ENCODE assay signal across 8 cellular contexts in the genomic region with DNA sequence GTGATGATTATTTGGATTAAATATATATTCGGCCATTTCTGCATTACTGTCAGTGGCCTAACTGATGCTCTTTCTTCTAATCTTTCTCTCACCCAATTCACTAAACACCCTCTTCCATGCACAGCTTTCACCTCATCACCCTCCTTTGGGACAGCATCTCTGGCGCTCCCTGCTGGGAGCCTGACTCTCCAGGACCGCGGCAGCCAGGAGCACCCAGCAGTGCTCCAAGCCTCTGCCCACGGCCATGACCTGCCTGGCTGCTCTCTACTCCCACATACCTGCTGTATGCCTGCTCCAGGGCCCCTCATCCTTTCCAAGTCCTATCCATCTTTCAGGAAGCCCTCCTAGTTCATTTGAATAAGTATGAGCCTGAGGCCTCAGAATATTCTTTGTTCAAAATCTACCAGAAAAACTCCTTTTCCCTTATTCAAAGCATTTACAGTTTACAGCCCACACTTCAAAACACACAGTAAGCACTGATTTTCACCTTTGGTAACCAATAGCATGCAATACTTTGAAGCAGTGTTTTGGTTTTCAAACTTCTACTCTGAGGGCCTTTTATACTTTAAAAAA. TPM values are rescaled to one million over a fixed set of nuclear protein-coding genes. Genes with fewer than 3 reads are reported as not detected.
DNase-seq lines count a peak whose midpoint lies in the region; ATAC-seq, FAIRE-seq and TF ChIP-seq lines count a peak whose summit lies in the region.

No MANE protein-coding gene starts in this region.

- peak; percentile 54 for TF ChIP-seq CTCF in DND-41 (IDR thresholded peaks at IDR 0.05; ENCODE audit: borderline replicate concordance, extremely low read depth, low read length, poor library complexity, severe bottlenecking)
- TF ChIP-seq CTCF in VCaP (conservative IDR thresholded peaks at IDR 0.05) = peak; percentile 63
- TF ChIP-seq CTCF in left lung (IDR thresholded peaks at IDR 0.05) = peak in 1 of 2 donors; percentile 11

- ATAC-seq in DND-41 (ENCODE audit: insufficient read depth, low read depth) (peak; percentile 50; the same call in 1 of the 3 replicates), left lung (peak; percentile 31), HG03354 (IDR thresholded peaks at IDR 0.05; ENCODE audit: poor library complexity, severe bottlenecking, unreplicated experiment) (no peak), HG03097 (IDR thresholded peaks at IDR 0.05; ENCODE audit: low FRiP score, unreplicated experiment) (no peak), HG03520 (IDR thresholded peaks at IDR 0.05; ENCODE audit: unreplicated experiment) (no peak)

- no peak overlapping the region for H2AFZ ChIP-seq in DND-41 (ENCODE audit: low read depth, low read length)

- no peaks in the 10 kb centered on the region for H3K9me3 ChIP-seq in DND-41 (ENCODE audit: insufficient read depth, low read length, severe bottlenecking)
- no peaks in the 10 kb centered on the region for H3K9me3 ChIP-seq in left lung

- H3K9ac ChIP-seq in DND-41 (ENCODE audit: low read depth, low read length) = no peak overlapping the region

- DNase-seq in DND-41 = no peak
- DNase-seq in HTR-8/SVneo (ENCODE audit: insufficient read length, low spot score) = peak; percentile 97
- no peak for DNase-seq in left lung
- DNase-seq in NK-92 treated with Interleukin-12 subunit alpha and Interleukin-12 subunit beta, amount 100 ng/mL, for 24 hours (lab: John Stamatoyannopoulos, UW) = no peak

- no peaks in the 10 kb centered on the region for H3K4me1 ChIP-seq in DND-41 (ENCODE audit: insufficient read depth, low read length)
- peaks cover 0 to 7% of the 10 kb centered on the region in 2 donors for H3K4me1 ChIP-seq in left lung

- H3K4me3 ChIP-seq in DND-41 (ENCODE audit: low read depth in 1 of 2, low read length in 2 of 2) (no peak overlapping the region), left lung (no peak overlapping the region)

- H3K27me3 ChIP-seq in DND-41 (ENCODE audit: insufficient read depth, low read length, poor library complexity) (peaks cover 23% of the 10 kb centered on the region), left lung (peaks cover 0 to 47% of the 10 kb centered on the region in 2 donors)

- H3K36me3 ChIP-seq in DND-41 (ENCODE audit: insufficient read depth, low read length) (no peaks in the 10 kb centered on the region), left lung (no peaks in the 10 kb centered on the region)

- H3K4me2 ChIP-seq in DND-41 (ENCODE audit: insufficient read depth, low read length) = no peak overlapping the region

- FAIRE-seq in HTR-8/SVneo (lab: Jason Lieb, UNC) = peak; percentile 91

- no peaks in the 10 kb centered on the region for H4K20me1 ChIP-seq in DND-41 (ENCODE audit: insufficient read depth, low read length)

- no peaks in the 10 kb centered on the region for H3K79me2 ChIP-seq in DND-41 (ENCODE audit: insufficient read depth, low read length)

- intact Hi-C loops in left lung (cut with DNase I) = loop anchor here (10.0 kb wide), 2 partner anchors 85 to 705 kb away; no protein-coding TSS in a partner anchor

- H3K27ac ChIP-seq in DND-41 (ENCODE audit: low read length) (no peak overlapping the region), VCaP (no peak overlapping the region), left lung (no peak overlapping the region)

RNA-seq across cellular contexts. Expression of a gene that starts 15.2 kb away (rescaled TPM):
- not detected for total RNA-seq in left lung

RNA-seq across cellular contexts. Expression of a gene that starts 51.2 kb away (rescaled TPM):
- total RNA-seq in left lung = not detected

Comparison
In these comparisons a context has a peak if more than half of its experiments do, and no peak if none do; other contexts are left out.
1. ATAC-seq: peak in DND-41 (single experiment) and left lung (single experiment); none in HG03354 (single experiment), HG03097 (single experiment) and HG03520 (single experiment).